8 cellular contexts compared by ENCODE assay signal in genomic region chr9:136949817-136950655, GRCh38. TPM values are rescaled to one million over a fixed set of nuclear protein-coding genes. Genes with fewer than 3 reads are reported as not detected.
DNase-seq lines count a peak whose midpoint lies in the region; ATAC-seq and TF ChIP-seq lines count a peak whose summit lies in the region.

No MANE protein-coding gene starts in this region.

- DNase-seq in Ammon's horn (ENCODE audit: low spot score) (peak; percentile 98), NCI-H460 (ENCODE audit: extremely low read depth, low read depth) (peak; percentile 90), coronary artery (ENCODE audit: low spot score) (peak; percentile 93), left kidney (ENCODE audit: low read depth, low spot score) (peak; percentile 98)
- peak; percentile 94 to 95 for DNase-seq in activated CD4-positive, alpha-beta T cell treated with anti-CD3 and anti-CD28 coated beads for 4 hours
- DNase-seq in stimulated activated CD4-positive, alpha-beta T cell treated with anti-CD3 and anti-CD28 coated beads, Interleukin-1b, Interleukin-23, amount 100 ng/mL, for 48 hours: peak; percentile 96

- ATAC-seq in GM19035 (IDR thresholded peaks at IDR 0.05; ENCODE audit: unreplicated experiment) (peak; percentile 80), HG03354 (IDR thresholded peaks at IDR 0.05; ENCODE audit: poor library complexity, severe bottlenecking, unreplicated experiment) (peak; percentile 90)

- H3K4me3 ChIP-seq in coronary artery: peak overlapping the region; percentile 94

- H3K27ac ChIP-seq in coronary artery: peak overlapping the region; percentile 80 to 92

- TF ChIP-seq CTCF in coronary artery (IDR thresholded peaks at IDR 0.05): no peak

RNA-seq across cellular contexts. Expression of gene LCN12, which starts 2.0 kb away (rescaled TPM):
- total RNA-seq in NCI-H460 (2014; rRNA removed; shearing (Covaris generic)): 1.2 and 1.5 TPM in 2 replicates
- 1.9 and 2.8 TPM in 2 replicates for polyA plus RNA-seq in NCI-H460 (2014; cell fraction: nucleus; rRNA removed)

RNA-seq across cellular contexts. Expression of gene C8G, which starts 5.0 kb away (rescaled TPM):
- 0.92 TPM in 1 of 2 replicates, not detected in the other for total RNA-seq in NCI-H460 (2014; rRNA removed; shearing (Covaris generic))
- not detected in 2 replicates for polyA plus RNA-seq in NCI-H460 (2014; cell fraction: nucleus; rRNA removed)

RNA-seq across cellular contexts. Expression of gene FBXW5, which starts 5.5 kb away (rescaled TPM):
- total RNA-seq in NCI-H460 (2014; rRNA removed; shearing (Covaris generic)): 93.0 and 112 TPM in 2 replicates
- 570 and 634 TPM in 2 replicates for polyA plus RNA-seq in NCI-H460 (2014; cell fraction: nucleus; rRNA removed)

RNA-seq across cellular contexts. Expression of gene PTGDS, which starts 27.3 kb away (rescaled TPM):
- total RNA-seq in NCI-H460 (2014; rRNA removed; shearing (Covaris generic)): not detected in 2 replicates
- polyA plus RNA-seq in NCI-H460 (2014; cell fraction: nucleus; rRNA removed): 8.0 TPM in 1 of 2 replicates, not detected in the other

RNA-seq across cellular contexts. Expression of gene LCNL1, which starts 32.8 kb away (rescaled TPM):
- not detected in 2 replicates for total RNA-seq in NCI-H460 (2014; rRNA removed; shearing (Covaris generic))
- polyA plus RNA-seq in NCI-H460 (2014; cell fraction: nucleus; rRNA removed): not detected in 2 replicates

Comparison
In these comparisons a context has a peak if more than half of its experiments do, and no peak if none do; other contexts are left out.
1. Peak in every context shown above with its lines: DNase-seq, ATAC-seq, H3K4me3 ChIP-seq and H3K27ac ChIP-seq.